Comparison of ENCODE assay signal across 15 cellular contexts in the genomic region with DNA sequence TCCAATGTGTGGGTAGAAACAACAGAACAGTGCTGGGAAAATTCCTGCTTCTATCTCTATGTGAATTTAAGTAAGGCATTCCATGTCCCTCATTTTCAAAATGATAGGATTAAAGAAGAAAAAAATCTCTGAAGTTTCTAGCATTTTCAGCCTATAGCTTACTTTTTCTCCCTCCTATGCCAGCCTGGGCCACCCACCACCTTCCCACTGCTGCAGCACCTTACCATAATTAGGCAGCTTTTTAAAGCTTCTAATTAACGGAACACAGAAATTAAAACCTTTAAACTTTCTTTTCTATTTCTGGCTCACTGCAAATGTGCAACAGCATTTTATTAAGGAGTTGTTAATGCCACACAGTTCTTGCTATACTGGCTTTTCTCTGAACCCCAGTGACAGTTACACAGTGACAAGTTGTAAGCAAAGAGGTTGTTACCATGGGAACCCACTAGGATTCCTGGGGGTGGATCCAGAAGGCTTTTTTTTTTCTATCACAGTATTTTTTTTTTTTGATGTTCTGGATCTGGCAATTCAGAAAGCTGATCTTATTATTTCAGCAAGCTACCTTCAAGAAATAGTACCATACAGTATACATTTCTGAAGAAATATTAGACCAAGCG. TPM values are rescaled to one million over a fixed set of nuclear protein-coding genes. Genes with fewer than 3 reads are reported as not detected.
DNase-seq lines count a peak whose midpoint lies in the region; ATAC-seq and TF ChIP-seq lines count a peak whose summit lies in the region.
"Had no signal": no experiment of that assay in that cellular context is flagged by ENCODE, and none has a peak within 500 bp of the region (broad histone marks: within the 10 kb centered on the region; RNA-seq: fewer than 3 reads in every experiment).

No MANE protein-coding gene starts in this region.

- H3K36me3 ChIP-seq in uterus: no peaks in the 10 kb centered on the region
- H3K36me3 ChIP-seq: BE2C had no signal

- H3K36me3 Mint-ChIP-seq in stimulated activated naive CD8-positive, alpha-beta T cell treated with anti-CD3 and anti-CD28 coated beads, Interleukin-15, Interleukin-2, amounts not matched to agents 100 ng/mL and 50 ng/mL, for 24 hours (ENCODE audit: low read depth): peaks cover 16% of the 10 kb centered on the region
- peaks cover 16% of the 10 kb centered on the region for H3K36me3 Mint-ChIP-seq in brain

- DNase-seq in stimulated activated naive CD8-positive, alpha-beta T cell treated with anti-CD3 and anti-CD28 coated beads, Interleukin-15, Interleukin-2, amounts not matched to agents 100 U/mL and 50 U/mL, for 24 hours: no peak
- DNase-seq in midbrain (lab: John Stamatoyannopoulos, UW): peak; percentile 12
- DNase-seq in uterus: no peak
- DNase-seq in NCI-H128 (lab: John Stamatoyannopoulos, UW; ENCODE audit: unreplicated experiment): no peak
- no peak for DNase-seq in activated CD8-positive, alpha-beta memory T cell treated with anti-CD3 and anti-CD28 coated beads, Interleukin-2, amount 50 U/mL, for 4 hours
- DNase-seq in effector CD8-positive, alpha-beta T cell (lab: John Stamatoyannopoulos, UW): no peak
- DNase-seq: activated CD4-positive, CD25-positive, alpha-beta regulatory T cell treated with anti-CD3 and anti-CD28 coated beads, Interleukin-2, amount 50 U/mL, for 72 hours; activated naive CD4-positive, alpha-beta T cell; BE2C; H9; stimulated activated naive CD8-positive, alpha-beta T cell treated with anti-CD3 and anti-CD28 coated beads, Interleukin-15, amount 100 ng/mL, for 72 hours had no signal

- peak overlapping the region; percentile 27 to 52 for H3K27ac ChIP-seq in uterus
- H3K27ac ChIP-seq: SJSA1 had no signal

- no peak overlapping the region for H3K4me3 ChIP-seq in uterus
- H3K4me3 ChIP-seq: SJSA1 had no signal

- no peak for TF ChIP-seq POLR2A in uterus (IDR thresholded peaks at IDR 0.05)

- H3K9me3 ChIP-seq in uterus: no peaks in the 10 kb centered on the region
- H3K9me3 ChIP-seq: BE2C, SJSA1 had no signal

- peaks cover 10 to 17% of the 10 kb centered on the region in 2 donors for H3K4me1 ChIP-seq in uterus
- H3K4me1 ChIP-seq: BE2C had no signal

- TF ChIP-seq CTCF in brain (conservative IDR thresholded peaks at IDR 0.05) (no peak), uterus (IDR thresholded peaks at IDR 0.05) (no peak)

- H3K27ac Mint-ChIP-seq in stimulated activated naive CD8-positive, alpha-beta T cell treated with anti-CD3 and anti-CD28 coated beads, Interleukin-15, Interleukin-2, amounts not matched to agents 100 ng/mL and 50 ng/mL, for 24 hours: peak overlapping the region; percentile 61
- peak overlapping the region; percentile 32 to 91 (median 84) for H3K27ac Mint-ChIP-seq in brain

- H3K4me1 Mint-ChIP-seq in stimulated activated naive CD8-positive, alpha-beta T cell treated with anti-CD3 and anti-CD28 coated beads, Interleukin-15, Interleukin-2, amounts not matched to agents 100 ng/mL and 50 ng/mL, for 24 hours (ENCODE audit: low read depth): peaks cover 55% of the 10 kb centered on the region
- peaks cover 57% of the 10 kb centered on the region for H3K4me1 Mint-ChIP-seq in brain

- no peaks in the 10 kb centered on the region for H3K27me3 ChIP-seq in uterus
- H3K27me3 ChIP-seq: BE2C, SJSA1 had no signal

- H3K9me3 Mint-ChIP-seq in stimulated activated naive CD8-positive, alpha-beta T cell treated with anti-CD3 and anti-CD28 coated beads, Interleukin-15, Interleukin-2, amounts not matched to agents 100 ng/mL and 50 ng/mL, for 24 hours: no peaks in the 10 kb centered on the region
- H3K9me3 Mint-ChIP-seq in brain: no peaks in the 10 kb centered on the region
- H3K9me3 Mint-ChIP-seq: H9; stimulated activated naive CD8-positive, alpha-beta T cell treated with anti-CD3 and anti-CD28 coated beads, Interleukin-15, amount 100 ng/mL, for 72 hours had no signal

- H3K27me3 Mint-ChIP-seq in stimulated activated naive CD8-positive, alpha-beta T cell treated with anti-CD3 and anti-CD28 coated beads, Interleukin-15, Interleukin-2, amounts not matched to agents 100 ng/mL and 50 ng/mL, for 24 hours: no peaks in the 10 kb centered on the region
- H3K27me3 Mint-ChIP-seq in brain: peaks cover 3% of the 10 kb centered on the region
- H3K27me3 Mint-ChIP-seq: stimulated activated naive CD8-positive, alpha-beta T cell treated with anti-CD3 and anti-CD28 coated beads, Interleukin-15, amount 100 ng/mL, for 72 hours had no signal

- no peak for ATAC-seq in stimulated activated naive CD8-positive, alpha-beta T cell treated with anti-CD3 and anti-CD28 coated beads, Interleukin-15, Interleukin-2, amounts not matched to agents 100 U/mL and 50 U/mL, for 24 hours
- ATAC-seq: stimulated activated naive CD8-positive, alpha-beta T cell treated with anti-CD3 and anti-CD28 coated beads, Interleukin-15, amount 100 ng/mL, for 72 hours had no signal

- intact Hi-C loops in uterus (cut with DNase I; ENCODE audit: low total_unique reads): no loop called here

- H3K4me3 Mint-ChIP-seq in stimulated activated naive CD8-positive, alpha-beta T cell treated with anti-CD3 and anti-CD28 coated beads, Interleukin-15, Interleukin-2, amounts not matched to agents 100 ng/mL and 50 ng/mL, for 24 hours: no peak overlapping the region
- H3K4me3 Mint-ChIP-seq in brain: peak overlapping the region in 4 of 5 experiments; percentile 4 to 54 (median 33)
- H3K4me3 Mint-ChIP-seq: H9; stimulated activated naive CD8-positive, alpha-beta T cell treated with anti-CD3 and anti-CD28 coated beads, Interleukin-15, amount 100 ng/mL, for 72 hours had no signal

RNA-seq across cellular contexts. Expression of gene CELF1, which starts 20.2 kb away (rescaled TPM):
- 47.2 TPM for polyA plus RNA-seq in brain (ENCODE audit: insufficient read depth, low read depth, low replicate concordance)
- 100 to 1,000 TPM in 3 of 4 donors, 10 to 100 TPM in 1; 51.2 to 138 (median 121) TPM for total RNA-seq in uterus

RNA-seq across cellular contexts. Expression of gene PTPMT1, which starts 32.7 kb away (rescaled TPM):
- polyA plus RNA-seq in brain (ENCODE audit: insufficient read depth, low read depth, low replicate concordance): 52.2 TPM
- 10 to 100 TPM; 28.5 to 74.4 (median 48.7) TPM for total RNA-seq in uterus

RNA-seq across cellular contexts. Expression of gene KBTBD4, which starts 46.1 kb away (rescaled TPM):
- polyA plus RNA-seq in brain (ENCODE audit: insufficient read depth, low read depth, low replicate concordance): 19.2 TPM
- 10 to 100 TPM in 3 of 4 donors, 1 to 10 TPM in 1; 9.7 to 36.3 (median 18.5) TPM for total RNA-seq in uterus

RNA-seq across cellular contexts. Expression of gene NDUFS3, which starts 46.2 kb away (rescaled TPM):
- 158 TPM for polyA plus RNA-seq in brain (ENCODE audit: insufficient read depth, low read depth, low replicate concordance)
- total RNA-seq in uterus: 10 to 100 TPM; 59.2 to 67.6 (median 62.5) TPM

RNA-seq across cellular contexts. Expression of gene FAM180B, which starts 53.8 kb away (rescaled TPM):
- polyA plus RNA-seq in brain (ENCODE audit: insufficient read depth, low read depth, low replicate concordance): not detected
- under 1 TPM in 2 of 4 donors, not detected in 2; 0.21 to 0.30 TPM for total RNA-seq in uterus
- total RNA-seq: NCI-H460, SJSA1 had no signal
